In genomic region chr16:88901718-88902337, GRCh38 we compare ENCODE assay signal across 28 cellular contexts. TPM values are rescaled to one million over a fixed set of nuclear protein-coding genes. Genes with fewer than 3 reads are reported as not detected.
"Had no signal": no experiment of that assay in that cellular context is flagged by ENCODE, and none has a peak within 500 bp of the region (broad histone marks: within the 10 kb centered on the region; RNA-seq: fewer than 3 reads in every experiment).

No MANE protein-coding gene starts in this region.

- H3K4me3 ChIP-seq: body of pancreas, colonic mucosa, pancreas, smooth muscle cell, testis had no signal

- H3K36me3 Mint-ChIP-seq: activated CD8-positive, alpha-beta memory T cell treated with anti-CD3 and anti-CD28 coated beads, Interleukin-2, amount 10 ng/mL, durations not matched to agents 7 days and 5 days; activated naive CD8-positive, alpha-beta T cell treated with anti-CD3 and anti-CD28 coated beads for 36 hours; memory B cell; naive thymus-derived CD4-positive, alpha-beta T cell; T-cell; type B pancreatic cell had no signal

- H3K27ac ChIP-seq: body of pancreas, colonic mucosa, neutrophil, pancreas, testis had no signal

- H3K9me3 Mint-ChIP-seq: activated CD4-positive, alpha-beta memory T cell treated with anti-CD3 and anti-CD28 coated beads, Interleukin-2, amount 10 ng/mL, durations not matched to agents 7 days and 5 days; activated naive CD8-positive, alpha-beta T cell treated with anti-CD3 and anti-CD28 coated beads for 36 hours; activated T-helper 17 cell treated with anti-CD3 and anti-CD28 coated beads, Interleukin-2, amount 50 U/mL, for 72 hours; memory B cell; naive thymus-derived CD4-positive, alpha-beta T cell; stimulated activated memory B cell treated with anti-CD40 and anti-IgM and Interleukin-4, amounts not matched to agents 10 μg/mL and 1 μg/mL and 100 μg/mL, for 72 hours; T-cell; type B pancreatic cell had no signal

- H3K4me1 ChIP-seq: body of pancreas, colonic mucosa, pancreas, testis had no signal

- H3K9me3 ChIP-seq: body of pancreas, colonic mucosa, neutrophil, pancreas, testis had no signal

- H3K27me3 ChIP-seq: body of pancreas, colonic mucosa, neutrophil, pancreas, testis had no signal

- H3K4me1 Mint-ChIP-seq: activated CD4-positive, alpha-beta memory T cell treated with anti-CD3 and anti-CD28 coated beads, Interleukin-2, amount 10 ng/mL, durations not matched to agents 7 days and 5 days; activated CD8-positive, alpha-beta memory T cell treated with anti-CD3 and anti-CD28 coated beads, Interleukin-2, amount 10 ng/mL, durations not matched to agents 7 days and 5 days; activated naive CD8-positive, alpha-beta T cell treated with anti-CD3 and anti-CD28 coated beads for 36 hours; activated T-helper 17 cell treated with anti-CD3 and anti-CD28 coated beads, Interleukin-2, amount 50 U/mL, for 72 hours; T-cell had no signal

- H3K36me3 ChIP-seq: colonic mucosa had no signal

- H3K4me3 Mint-ChIP-seq: activated CD4-positive, alpha-beta memory T cell treated with anti-CD3 and anti-CD28 coated beads, Interleukin-2, amount 10 ng/mL, durations not matched to agents 7 days and 5 days; activated CD8-positive, alpha-beta memory T cell treated with anti-CD3 and anti-CD28 coated beads, Interleukin-2, amount 10 ng/mL, durations not matched to agents 7 days and 5 days; activated naive CD8-positive, alpha-beta T cell treated with anti-CD3 and anti-CD28 coated beads for 36 hours; activated T-helper 17 cell treated with anti-CD3 and anti-CD28 coated beads, Interleukin-2, amount 50 U/mL, for 72 hours; memory B cell; naive thymus-derived CD4-positive, alpha-beta T cell; stimulated activated memory B cell treated with anti-CD40 and anti-IgM and Interleukin-4, amounts not matched to agents 10 μg/mL and 1 μg/mL and 100 μg/mL, for 72 hours; T-cell; type B pancreatic cell had no signal

- H3K27ac Mint-ChIP-seq: activated CD4-positive, alpha-beta memory T cell treated with anti-CD3 and anti-CD28 coated beads, Interleukin-2, amount 10 ng/mL, durations not matched to agents 7 days and 5 days; activated CD8-positive, alpha-beta memory T cell treated with anti-CD3 and anti-CD28 coated beads, Interleukin-2, amount 10 ng/mL, durations not matched to agents 7 days and 5 days; activated naive CD8-positive, alpha-beta T cell treated with anti-CD3 and anti-CD28 coated beads for 36 hours; activated T-helper 17 cell treated with anti-CD3 and anti-CD28 coated beads, Interleukin-2, amount 50 U/mL, for 72 hours; memory B cell; naive thymus-derived CD4-positive, alpha-beta T cell; stimulated activated memory B cell treated with anti-CD40 and anti-IgM and Interleukin-4, amounts not matched to agents 10 μg/mL and 1 μg/mL and 100 μg/mL, for 72 hours; T-cell; type B pancreatic cell had no signal

- ATAC-seq: activated CD8-positive, alpha-beta memory T cell treated with anti-CD3 and anti-CD28 coated beads, Interleukin-2, amount 10 ng/mL, durations not matched to agents 7 days and 5 days; activated T-helper 17 cell treated with anti-CD3 and anti-CD28 coated beads, Interleukin-2, amount 50 U/mL, for 72 hours; body of pancreas; left ventricle myocardium superior; naive thymus-derived CD4-positive, alpha-beta T cell; pancreas; sciatic nerve; stimulated activated memory B cell treated with anti-CD40 and anti-IgM and Interleukin-4, amounts not matched to agents 10 μg/mL and 1 μg/mL and 100 μg/mL, for 72 hours; T-cell had no signal

- H3K27me3 Mint-ChIP-seq: activated CD4-positive, alpha-beta memory T cell treated with anti-CD3 and anti-CD28 coated beads, Interleukin-2, amount 10 ng/mL, durations not matched to agents 7 days and 5 days; activated CD8-positive, alpha-beta memory T cell treated with anti-CD3 and anti-CD28 coated beads, Interleukin-2, amount 10 ng/mL, durations not matched to agents 7 days and 5 days; activated naive CD8-positive, alpha-beta T cell treated with anti-CD3 and anti-CD28 coated beads for 36 hours; activated T-helper 17 cell treated with anti-CD3 and anti-CD28 coated beads, Interleukin-2, amount 50 U/mL, for 72 hours; memory B cell; naive thymus-derived CD4-positive, alpha-beta T cell; stimulated activated memory B cell treated with anti-CD40 and anti-IgM and Interleukin-4, amounts not matched to agents 10 μg/mL and 1 μg/mL and 100 μg/mL, for 72 hours; T-cell; type B pancreatic cell had no signal

- DNase-seq: activated CD4-positive, alpha-beta memory T cell treated with anti-CD3 and anti-CD28 coated beads, Interleukin-2, amount 10 ng/mL, durations not matched to agents 7 days and 5 days; activated CD4-positive, alpha-beta T cell treated with anti-CD3 and anti-CD28 coated beads for 48 hours; activated CD4-positive, CD25-positive, alpha-beta regulatory T cell; activated CD8-positive, alpha-beta memory T cell treated with anti-CD3 and anti-CD28 coated beads, Interleukin-2, amount 10 ng/mL, durations not matched to agents 7 days and 5 days; activated naive CD4-positive, alpha-beta T cell; activated naive CD8-positive, alpha-beta T cell treated with anti-CD3 and anti-CD28 coated beads for 36 hours; amniotic stem cell; body of pancreas; colonic mucosa; foreskin melanocyte; hypothalamus; kidney glomerular epithelial cell; left ventricle myocardium superior; naive thymus-derived CD4-positive, alpha-beta T cell; pancreas; stimulated activated CD4-positive, alpha-beta T cell treated with anti-CD3 and anti-CD28 coated beads, Interleukin-4, amount 100 ng/mL, for 24 hours; T-cell; testis had no signal

RNA-seq across cellular contexts. Expression of gene PABPN1L, which starts 35.4 kb away (rescaled TPM):
- total RNA-seq: activated CD4-positive, alpha-beta memory T cell treated with anti-CD3 and anti-CD28 coated beads, Interleukin-2, amount 10 ng/mL, durations not matched to agents 7 days and 5 days; activated CD8-positive, alpha-beta memory T cell treated with anti-CD3 and anti-CD28 coated beads, Interleukin-2, amount 10 ng/mL, durations not matched to agents 7 days and 5 days; activated naive CD8-positive, alpha-beta T cell treated with anti-CD3 and anti-CD28 coated beads for 36 hours; activated T-helper 17 cell treated with anti-CD3 and anti-CD28 coated beads, Interleukin-2, amount 50 U/mL, for 72 hours; body of pancreas; colonic mucosa; epithelial cell of proximal tubule; left ventricle myocardium superior; mucosa of gallbladder; naive thymus-derived CD4-positive, alpha-beta T cell; pulmonary artery endothelial cell; sciatic nerve; smooth muscle cell; T-cell had no signal
- polyA plus RNA-seq: naive thymus-derived CD4-positive, alpha-beta T cell; smooth muscle cell had no signal
